34 cellular contexts compared by ENCODE assay signal in genomic region chr14:38824691-38825090, GRCh38.
"Had no signal": no experiment of that assay in that cellular context is flagged by ENCODE, and none has a peak within 500 bp of the region (broad histone marks: within the 10 kb centered on the region; RNA-seq: fewer than 3 reads in every experiment).

No MANE protein-coding gene starts in this region.

- H3K4me1 ChIP-seq: body of pancreas, colonic mucosa, esophagus squamous epithelium, gastrocnemius medialis, parathyroid adenoma, right atrium auricular region, tibial nerve had no signal

- DNase-seq: activated CD4-positive, alpha-beta memory T cell treated with anti-CD3 and anti-CD28 coated beads for 36 hours; activated CD4-positive, alpha-beta T cell treated with anti-CD3 and anti-CD28 coated beads for 48 hours; activated CD8-positive, alpha-beta memory T cell treated with anti-CD3 and anti-CD28 coated beads, Interleukin-2, amount 50 U/mL, for 48 hours; activated gamma-delta T cell; activated naive CD4-positive, alpha-beta T cell treated with anti-CD3 and anti-CD28 coated beads, Interleukin-2, amount 10 ng/mL, durations not matched to agents 7 days and 5 days; activated naive CD8-positive, alpha-beta T cell treated with anti-CD3 and anti-CD28 coated beads, Interleukin-2, amount 10 ng/mL, durations not matched to agents 7 days and 5 days; activated T-cell treated with anti-CD3 and anti-CD28 coated beads, Interleukin-2, amount 50 U/mL, for 24 hours; amniotic stem cell; body of pancreas; cerebellar nuclear complex; colonic mucosa; effector CD8-positive, alpha-beta T cell; esophagus squamous epithelium; gastrocnemius medialis; head of caudate nucleus; hypothalamus; immature natural killer cell; midbrain; natural killer cell; occipital lobe; stimulated activated CD4-positive, alpha-beta T cell treated with anti-CD3 and anti-CD28 coated beads, Interleukin-15, amount 100 ng/mL, for 24 hours; stimulated activated CD4-positive, alpha-beta T cell treated with anti-CD3 and anti-CD28 coated beads, Interleukin-2, amount 100 ng/mL, for 24 hours; stimulated activated naive CD4-positive, alpha-beta T cell; T-helper 17 cell; T1000; WERI-Rb-1 had no signal

- H3K4me3 ChIP-seq: body of pancreas, cardiac muscle cell, colonic mucosa, esophagus squamous epithelium, gastrocnemius medialis, neural progenitor cell, right atrium auricular region, suprapubic skin, tibial nerve had no signal

- H3K27ac ChIP-seq: body of pancreas, cardiac muscle cell, colonic mucosa, epithelial cell of prostate, esophagus squamous epithelium, gastrocnemius medialis, neural progenitor cell, parathyroid adenoma, right atrium auricular region, suprapubic skin, tibial nerve, WERI-Rb-1 had no signal

- ATAC-seq: activated CD4-positive, CD25-positive, alpha-beta regulatory T cell treated with anti-CD3 and anti-CD28 coated beads, Interleukin-2, amount 50 U/mL, for 24 hours; body of pancreas; gastrocnemius medialis; natural killer cell; T-helper 17 cell had no signal

- H3K9me3 ChIP-seq: body of pancreas, colonic mucosa, esophagus squamous epithelium, gastrocnemius medialis, right atrium auricular region, suprapubic skin, tibial nerve had no signal

- H2AFZ ChIP-seq: neural progenitor cell, parathyroid adenoma had no signal

- H3K4me2 ChIP-seq: neural progenitor cell had no signal

- H3K79me2 ChIP-seq: parathyroid adenoma had no signal

- H3K36me3 ChIP-seq: cardiac muscle cell, colonic mucosa, esophagus squamous epithelium, gastrocnemius medialis, neural progenitor cell, right atrium auricular region, suprapubic skin, tibial nerve, WERI-Rb-1 had no signal

- H3K9ac ChIP-seq: neural progenitor cell, parathyroid adenoma had no signal

- H3K27me3 ChIP-seq: body of pancreas, cardiac muscle cell, colonic mucosa, esophagus squamous epithelium, gastrocnemius medialis, neural progenitor cell, right atrium auricular region, suprapubic skin, tibial nerve had no signal
